16 cellular contexts compared by ENCODE assay signal in the genomic region with DNA sequence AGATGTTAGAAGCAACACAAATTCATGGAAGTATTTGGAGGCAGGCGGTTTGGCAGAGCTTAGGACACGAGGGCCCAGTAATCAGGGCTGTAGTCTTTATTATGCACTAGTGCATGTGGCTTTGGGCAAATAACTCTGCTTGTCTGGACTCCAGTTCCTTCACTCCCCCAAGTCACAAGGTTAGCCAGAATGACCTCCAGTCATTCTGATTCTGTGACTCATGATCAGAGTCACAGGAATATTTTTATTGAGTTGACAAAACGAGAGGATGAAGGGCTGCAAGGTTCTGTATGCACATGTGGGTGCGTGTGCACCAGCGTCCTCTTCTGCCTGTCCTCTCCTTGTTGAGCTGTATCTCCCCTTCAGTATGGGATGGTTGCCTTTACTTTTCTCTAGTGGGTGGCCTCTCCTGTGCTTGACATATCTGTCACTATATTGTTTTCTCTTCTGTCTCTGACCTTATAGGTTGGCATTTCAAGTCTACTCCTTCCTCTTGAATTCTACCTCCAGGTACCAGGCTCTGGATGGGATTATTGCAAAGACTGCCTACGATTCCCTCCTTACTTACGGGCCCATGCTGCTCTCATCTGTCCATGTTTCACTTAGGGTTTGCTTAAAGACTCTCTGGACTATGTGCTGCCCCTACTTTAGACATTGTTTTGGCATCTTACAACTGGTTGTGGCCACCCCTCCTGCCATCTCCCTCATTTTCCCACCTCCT.
DNase-seq lines count a peak whose midpoint lies in the region; ATAC-seq, FAIRE-seq and TF ChIP-seq lines count a peak whose summit lies in the region.
"Had no signal": no experiment of that assay in that cellular context is flagged by ENCODE, and none has a peak within 500 bp of the region (broad histone marks: within the 10 kb centered on the region; RNA-seq: fewer than 3 reads in every experiment).

No MANE protein-coding gene starts in this region.

- H3K27me3 Mint-ChIP-seq in astrocyte (ENCODE audit: low read depth, unreplicated experiment), result no peaks in the 10 kb centered on the region
- no peaks in the 10 kb centered on the region for H3K27me3 Mint-ChIP-seq in naive thymus-derived CD4-positive, alpha-beta T cell

- WGBS in GM23248 (ENCODE audit: low coverage in 1 of 2, low lambda C conversion rate in 2 of 2, missing lambda C conversion rate in 2 of 2), 2 experiments, result 81 to 83% methylated on average over 7 of the region's 7 CpGs

- H3K79me2 ChIP-seq in ACC112 (ENCODE audit: control insufficient read depth, insufficient read depth, low read length, unreplicated experiment), result peaks cover 3% of the 10 kb centered on the region
- H3K79me2 ChIP-seq in GM23248 (ENCODE audit: insufficient read depth), result 0 out of 2 replicates have a peak, but pooled peaks cover 3% of the 10 kb centered on the region
- no peaks in the 10 kb centered on the region for H3K79me2 ChIP-seq in astrocyte (ENCODE audit: insufficient read depth, low read length)

- H2AFZ ChIP-seq in ACC112 (ENCODE audit: low read length, unreplicated experiment) (no peak overlapping the region), GM23248 (no peak overlapping the region), astrocyte (ENCODE audit: low read depth, low read length) (no peak overlapping the region)

- no peak overlapping the region for H3K27ac Mint-ChIP-seq in astrocyte (ENCODE audit: unreplicated experiment)
- peak overlapping the region in 2 of 9 donors; percentile 1 to 3 for H3K27ac Mint-ChIP-seq in naive thymus-derived CD4-positive, alpha-beta T cell

- H3K4me3 Mint-ChIP-seq in astrocyte (ENCODE audit: unreplicated experiment), result no peak overlapping the region
- no peak overlapping the region for H3K4me3 Mint-ChIP-seq in naive thymus-derived CD4-positive, alpha-beta T cell
- H3K4me3 Mint-ChIP-seq: neural crest cell had no signal

- no peak overlapping the region for H3K4me2 ChIP-seq in GM23248 (ENCODE audit: unreplicated experiment)
- peak overlapping the region; percentile 18 for H3K4me2 ChIP-seq in astrocyte (ENCODE audit: low read length)

- intact Hi-C loops in naive thymus-derived CD4-positive, alpha-beta T cell (cut with micrococcal nuclease), result no loop called here

- peaks cover 10% of the 10 kb centered on the region for H3K4me1 Mint-ChIP-seq in astrocyte (ENCODE audit: low read depth, unreplicated experiment)
- peaks cover 0 to 12% (median 6%) of the 10 kb centered on the region in 7 donors for H3K4me1 Mint-ChIP-seq in naive thymus-derived CD4-positive, alpha-beta T cell
- H3K4me1 Mint-ChIP-seq: neural crest cell had no signal

- H3K4me1 ChIP-seq in ACC112 (ENCODE audit: control insufficient read depth, insufficient read depth, low read length, unreplicated experiment), result peaks cover 13% of the 10 kb centered on the region
- peaks cover 11% of the 10 kb centered on the region; the same call in 1 of the 2 replicates for H3K4me1 ChIP-seq in GM23248 (ENCODE audit: insufficient read depth)
- H3K4me1 ChIP-seq in astrocyte (ENCODE audit: insufficient read depth, low read length), result peaks cover 10% of the 10 kb centered on the region
- no peaks in the 10 kb centered on the region for H3K4me1 ChIP-seq in naive thymus-derived CD4-positive, alpha-beta T cell (ENCODE audit: control insufficient read depth in 2 of 2, insufficient read depth in 2 of 2, low read length in 2 of 2)

- in situ Hi-C loops in GM23248 (cut with MboI), result no loop called here

- no peaks in the 10 kb centered on the region for H3K9me3 ChIP-seq in GM23248 (ENCODE audit: low read depth)
- H3K9me3 ChIP-seq in astrocyte (ENCODE audit: insufficient read depth, low read depth, low read length), result no peaks in the 10 kb centered on the region
- H3K9me3 ChIP-seq in naive thymus-derived CD4-positive, alpha-beta T cell (ENCODE audit: control insufficient read depth in 2 of 3, low read length in 3 of 3), result no peaks in the 10 kb centered on the region
- H3K9me3 ChIP-seq: body of pancreas, esophagus squamous epithelium had no signal

- POLR2A ChIA-PET in naive thymus-derived CD4-positive, alpha-beta T cell (lab: Charles Lee), result interaction anchor here (0.5 kb wide), 1 partner anchor 12 kb away, joined by 3 read pairs; no protein-coding TSS in a partner anchor

- H3K27me3 ChIP-seq in ACC112 (ENCODE audit: insufficient read depth, low read length) (no peaks in the 10 kb centered on the region), GM23248 (replicated peaks; ENCODE audit: insufficient read depth) (no peaks in the 10 kb centered on the region), astrocyte (ENCODE audit: insufficient read depth, low read length) (no peaks in the 10 kb centered on the region)
- no peaks in the 10 kb centered on the region for H3K27me3 ChIP-seq in naive thymus-derived CD4-positive, alpha-beta T cell (ENCODE audit: control insufficient read depth in 2 of 2, insufficient read depth in 2 of 2, low read length in 2 of 2)
- H3K27me3 ChIP-seq: body of pancreas, esophagus squamous epithelium had no signal

- H3K9me3 Mint-ChIP-seq in astrocyte (ENCODE audit: unreplicated experiment), result no peaks in the 10 kb centered on the region
- no peaks in the 10 kb centered on the region for H3K9me3 Mint-ChIP-seq in naive thymus-derived CD4-positive, alpha-beta T cell
- H3K9me3 Mint-ChIP-seq: neural crest cell had no signal

- peak; percentile 29 for FAIRE-seq in astrocyte (lab: Jason Lieb, UNC)
- FAIRE-seq: TTC549 had no signal

- peaks cover 12% of the 10 kb centered on the region; the same call in 1 of the 2 replicates for H3K36me3 ChIP-seq in ACC112 (ENCODE audit: insufficient read depth, low read length)
- no peaks in the 10 kb centered on the region for H3K36me3 ChIP-seq in GM23248 (ENCODE audit: low read depth)
- no peaks in the 10 kb centered on the region for H3K36me3 ChIP-seq in astrocyte (ENCODE audit: insufficient read depth, low read length)
- H3K36me3 ChIP-seq in naive thymus-derived CD4-positive, alpha-beta T cell (ENCODE audit: control insufficient read depth in 2 of 3, insufficient read depth in 3 of 3, low read length in 3 of 3), result peaks cover 0 to 28% (median 20%) of the 10 kb centered on the region in 3 experiments

- TF ChIP-seq CTCF in astrocyte (IDR thresholded peaks at IDR 0.05; ENCODE audit: insufficient read depth, low read depth, low read length), result no peak

- H4K20me1 ChIP-seq in GM23248 (ENCODE audit: insufficient read depth), result no peaks in the 10 kb centered on the region
- peaks cover 6% of the 10 kb centered on the region for H4K20me1 ChIP-seq in astrocyte (ENCODE audit: insufficient read depth, low read length)

- CTCF ChIA-PET in naive thymus-derived CD4-positive, alpha-beta T cell (lab: Charles Lee), result no interaction called here

- no peak overlapping the region for H3K9ac ChIP-seq in GM23248
- H3K9ac ChIP-seq in astrocyte (ENCODE audit: low read length), result no peak overlapping the region

- H3K4me3 ChIP-seq in ACC112 (ENCODE audit: low read depth, low read length) (no peak overlapping the region), GM23248 (no peak overlapping the region), astrocyte (ENCODE audit: insufficient read depth, low read depth, low read length) (no peak overlapping the region)
- H3K4me3 ChIP-seq in naive thymus-derived CD4-positive, alpha-beta T cell (ENCODE audit: low read length), result no peak overlapping the region
- H3K4me3 ChIP-seq: body of pancreas, esophagus squamous epithelium had no signal

- peak; percentile 50 for DNase-seq in GM23248
- peak; percentile 60 for DNase-seq in astrocyte (ENCODE audit: low read depth)
- peak; percentile 75 for DNase-seq in hepatic stellate cell (ENCODE audit: low spot score)
- DNase-seq in naive thymus-derived CD4-positive, alpha-beta T cell, result no peak
- DNase-seq: body of pancreas; C1 segment of cervical spinal cord; esophagus squamous epithelium; KG1; NCI-H2171; stimulated activated CD8-positive, alpha-beta memory T cell treated with anti-CD3 and anti-CD28 coated beads, Interleukin-4, amount 100 ng/mL, for 48 hours had no signal

- H3F3A ChIP-seq in GM23248 (ENCODE audit: insufficient read depth), result no peaks in the 10 kb centered on the region

- H3K9me2 ChIP-seq in GM23248 (ENCODE audit: insufficient read depth), result no peaks in the 10 kb centered on the region

- peaks cover 1% of the 10 kb centered on the region for H3K36me3 Mint-ChIP-seq in astrocyte (ENCODE audit: low read depth, unreplicated experiment)
- peaks cover 6 to 65% (median 37%) of the 10 kb centered on the region in 5 donors for H3K36me3 Mint-ChIP-seq in naive thymus-derived CD4-positive, alpha-beta T cell

- peak overlapping the region; percentile 24; the same call in 1 of the 2 replicates for H3K27ac ChIP-seq in ACC112 (ENCODE audit: low read depth, low read length)
- H3K27ac ChIP-seq in GM23248, result no peak overlapping the region
- no peak overlapping the region for H3K27ac ChIP-seq in astrocyte (ENCODE audit: low read depth, low read length)
- H3K27ac ChIP-seq in naive thymus-derived CD4-positive, alpha-beta T cell (ENCODE audit: low read depth, low read length), result no peak overlapping the region
- H3K27ac ChIP-seq: body of pancreas, esophagus squamous epithelium had no signal

- ATAC-seq in GM18870 (IDR thresholded peaks at IDR 0.05; ENCODE audit: unreplicated experiment) (no peak), GM21367 (IDR thresholded peaks at IDR 0.05; ENCODE audit: unreplicated experiment) (no peak), HG03520 (IDR thresholded peaks at IDR 0.05; ENCODE audit: unreplicated experiment) (no peak)
- no peak for ATAC-seq in naive thymus-derived CD4-positive, alpha-beta T cell
- ATAC-seq: body of pancreas had no signal

Comparison
In these comparisons a context has a peak if more than half of its experiments do, and no peak if none do; other contexts are left out.
1. DNase-seq: peak in GM23248 (single experiment), astrocyte (single experiment) and hepatic stellate cell (single experiment); none in naive thymus-derived CD4-positive, alpha-beta T cell (0 of 9).